ENCODE assay signal across 14 cellular contexts in the genomic region with DNA sequence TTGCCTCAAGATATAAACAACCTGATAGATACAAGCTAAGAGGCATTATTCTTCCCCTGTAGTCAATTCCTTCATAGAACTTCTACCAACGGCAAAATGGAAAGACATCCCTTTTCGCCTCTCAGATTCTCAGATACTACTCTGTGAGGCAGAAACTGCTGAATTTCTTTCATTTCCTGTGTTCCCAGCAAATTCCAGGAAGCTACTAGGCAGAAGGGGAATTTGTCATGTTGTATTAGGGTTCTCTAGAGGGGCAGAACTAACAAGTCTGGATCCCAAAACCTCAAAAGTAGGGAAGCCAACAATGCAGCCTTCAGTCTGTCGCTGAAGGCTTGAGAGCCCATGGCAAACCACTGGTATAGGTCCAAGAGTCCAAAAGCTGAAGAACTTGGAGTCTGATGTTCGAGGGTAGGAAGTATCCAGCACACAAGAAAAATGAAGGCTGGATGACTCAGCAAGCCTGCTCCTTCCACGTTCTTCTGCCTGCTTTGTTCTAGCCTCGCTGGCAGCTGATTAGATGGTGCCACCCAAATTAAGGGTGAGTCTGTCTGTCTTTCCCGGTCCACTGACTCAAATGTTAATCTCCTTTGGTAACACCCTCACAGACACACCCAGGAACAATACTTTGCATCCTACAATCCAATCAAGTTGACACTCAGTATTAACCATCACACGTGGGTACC. TPM values are rescaled to one million over a fixed set of nuclear protein-coding genes. Genes with fewer than 3 reads are reported as not detected.
DNase-seq lines count a peak whose midpoint lies in the region; ATAC-seq and TF ChIP-seq lines count a peak whose summit lies in the region.
"Had no signal": no experiment of that assay in that cellular context is flagged by ENCODE, and none has a peak within 500 bp of the region (broad histone marks: within the 10 kb centered on the region; RNA-seq: fewer than 3 reads in every experiment).

No MANE protein-coding gene starts in this region.

- H3K27ac Mint-ChIP-seq in activated naive CD4-positive, alpha-beta T cell treated with anti-CD3 and anti-CD28 coated beads for 36 hours: no peak overlapping the region

- peak overlapping the region; percentile 21 to 22 for H3K27ac ChIP-seq in esophagus (ENCODE audit: low read depth in 2 of 2, low read length in 1 of 2)
- H3K27ac ChIP-seq in mesodermal cell (ENCODE audit: low read depth, low read length, severe bottlenecking): peak overlapping the region; percentile 32

- peaks cover 3% of the 10 kb centered on the region for H3K27me3 Mint-ChIP-seq in activated naive CD4-positive, alpha-beta T cell treated with anti-CD3 and anti-CD28 coated beads for 36 hours (ENCODE audit: low read depth)

- no peaks in the 10 kb centered on the region for H3K4me1 ChIP-seq in esophagus (ENCODE audit: control insufficient read depth in 2 of 2, insufficient read depth in 2 of 2, low read length in 1 of 2)
- no peaks in the 10 kb centered on the region for H3K4me1 ChIP-seq in mesodermal cell (ENCODE audit: control insufficient read depth, insufficient read depth, low read length, poor library complexity, severe bottlenecking)

- H3K36me3 Mint-ChIP-seq in activated naive CD4-positive, alpha-beta T cell treated with anti-CD3 and anti-CD28 coated beads for 36 hours (ENCODE audit: low read depth): no peaks in the 10 kb centered on the region

- H3K4me3 Mint-ChIP-seq in activated naive CD4-positive, alpha-beta T cell treated with anti-CD3 and anti-CD28 coated beads for 36 hours: no peak overlapping the region
- H3K4me3 Mint-ChIP-seq: neural crest cell had no signal

- TF ChIP-seq CTCF in GM10266 (IDR thresholded peaks at IDR 0.05; ENCODE audit: control insufficient read depth, insufficient read depth, low read depth, missing control alignments): no peak

- intact Hi-C loops in activated naive CD4-positive, alpha-beta T cell treated with anti-CD3 and anti-CD28 coated beads for 36 hours (cut with micrococcal nuclease): loop anchor here (1.0 kb wide), 1 partner anchor 37 kb away; no protein-coding TSS in a partner anchor

- H3K4me1 Mint-ChIP-seq in activated naive CD4-positive, alpha-beta T cell treated with anti-CD3 and anti-CD28 coated beads for 36 hours (ENCODE audit: low read depth): no peaks in the 10 kb centered on the region
- H3K4me1 Mint-ChIP-seq: neural crest cell had no signal

- DNase-seq in A172 (ENCODE audit: low spot score) (peak; percentile 25), OCI-M1 (lab: John Stamatoyannopoulos, UW) (peak; percentile 10), KG1 (lab: John Stamatoyannopoulos, UW) (no peak), GM10266 (ENCODE audit: extremely low spot score) (no peak)
- DNase-seq in activated naive CD4-positive, alpha-beta T cell treated with anti-CD3 and anti-CD28 coated beads for 36 hours: no peak
- DNase-seq: activated CD4-positive, alpha-beta T cell treated with anti-CD3 and anti-CD28 coated beads, Interleukin-2, amount 50 U/mL, for 4 hours; amygdala; NCI-H1092; NCI-H345 had no signal

- H3K9me3 ChIP-seq in esophagus (ENCODE audit: control insufficient read depth in 2 of 2, insufficient read depth in 1 of 2, low read depth in 1 of 2, low read length in 1 of 2) (no peaks in the 10 kb centered on the region), mesodermal cell (ENCODE audit: control insufficient read depth, low read length) (no peaks in the 10 kb centered on the region)

- H3K4me3 ChIP-seq in esophagus (ENCODE audit: low read depth in 1 of 2, low read length in 2 of 2) (no peak overlapping the region), mesodermal cell (ENCODE audit: extremely low read depth, insufficient read depth, low read length, poor library complexity, severe bottlenecking) (no peak overlapping the region)

- H3K36me3 ChIP-seq in esophagus (ENCODE audit: control insufficient read depth in 2 of 2, insufficient read depth in 2 of 2, low read length in 1 of 2) (no peaks in the 10 kb centered on the region), mesodermal cell (ENCODE audit: control insufficient read depth, insufficient read depth, low read length) (no peaks in the 10 kb centered on the region)

- H3K27me3 ChIP-seq in esophagus (ENCODE audit: control insufficient read depth in 1 of 2, insufficient read depth in 2 of 2, low read length in 2 of 2): no peaks in the 10 kb centered on the region

- WGBS in esophagus, 2 donors: 39 to 56% methylated on average over 8 of the region's 8 CpGs
- WGBS in mesodermal cell (ENCODE audit: insufficient coverage in 2 of 2), 2 experiments: 79 to 83% methylated on average over 6 of the region's 8 CpGs

- no peak for ATAC-seq in HG03520 (IDR thresholded peaks at IDR 0.05; ENCODE audit: unreplicated experiment)

- H3K9me3 Mint-ChIP-seq in activated naive CD4-positive, alpha-beta T cell treated with anti-CD3 and anti-CD28 coated beads for 36 hours: peaks cover 4% of the 10 kb centered on the region
- H3K9me3 Mint-ChIP-seq: neural crest cell had no signal

- CTCF ChIA-PET in activated naive CD4-positive, alpha-beta T cell treated with anti-CD3 and anti-CD28 coated beads for 36 hours (lab: Charles Lee): no interaction called here

RNA-seq across cellular contexts. Expression of a gene that starts 15.2 kb away (rescaled TPM):
- total RNA-seq in A172 (2014; rRNA removed; shearing (Covaris generic)): 0.48 and 0.96 TPM in 2 replicates
- 1 to 10 TPM in 1 of 2 donors, under 1 TPM in 1; 0.63 to 1.0 TPM for polyA plus RNA-seq in esophagus
- 3.8 TPM for polyA plus RNA-seq in mesodermal cell (2013, experiment 1 of 2)
- polyA plus RNA-seq in mesodermal cell (2013, experiment 2 of 2): 3.6 TPM
- total RNA-seq in activated naive CD4-positive, alpha-beta T cell treated with anti-CD3 and anti-CD28 coated beads for 36 hours: not detected
- total RNA-seq: T-helper 2 cell treated with Interferon-gamma antibody and Interleukin-4, amounts not matched to agents 100 ng/mL and 5 ng/mL, for 36 hours had no signal

Comparison
In these comparisons a context has a peak if more than half of its experiments do, and no peak if none do; other contexts are left out.
1. DNase-seq: peak in A172 (single experiment) and OCI-M1 (single experiment); none in KG1 (single experiment), activated naive CD4-positive, alpha-beta T cell treated with anti-CD3 and anti-CD28 coated beads for 36 hours (single experiment) and GM10266 (single experiment).